In genomic region chr7:112505495-112505894, GRCh38 we compare ENCODE assay signal across 3 cellular contexts.
A peak's percentile ranks its signal among the peaks of the same experiment; 100 is the strongest.
TF ChIP-seq lines count a peak whose summit lies in the region.

No MANE protein-coding gene starts in this region.

TF ChIP-seq in IMR-90, 13 proteins besides CTCF, POLR2A, EP300 and RAD21:
- TF ChIP-seq MAFK (IDR thresholded peaks at IDR 0.05; ENCODE audit: low read depth, low read length) (no peak), CEBPB (IDR thresholded peaks at IDR 0.05; ENCODE audit: low read depth, low read length) (no peak), SMC3 (IDR thresholded peaks at IDR 0.05; ENCODE audit: low read depth, low read length) (no peak), BHLHE40 (IDR thresholded peaks at IDR 0.05; ENCODE audit: low read depth, low read length) (no peak), RCOR1 (IDR thresholded peaks at IDR 0.05; ENCODE audit: insufficient replicate concordance, low read length) (no peak), MXI1 (IDR thresholded peaks at IDR 0.05; ENCODE audit: borderline replicate concordance, low read depth, low read length) (no peak), RFX5 (IDR thresholded peaks at IDR 0.05; ENCODE audit: low read depth, low read length) (no peak), CHD1 (IDR thresholded peaks at IDR 0.05; ENCODE audit: low read depth, low read length) (no peak), MAZ (IDR thresholded peaks at IDR 0.05; ENCODE audit: borderline replicate concordance, low read depth, low read length) (no peak), FOS (IDR thresholded peaks at IDR 0.05; ENCODE audit: low read depth, low read length) (no peak), NFE2L2 (IDR thresholded peaks at IDR 0.05; ENCODE audit: low read depth, low read length) (no peak), ELK1 (IDR thresholded peaks at IDR 0.05; ENCODE audit: borderline replicate concordance, low read depth, low read length) (no peak), USF2 (IDR thresholded peaks at IDR 0.05; ENCODE audit: low read depth, low read length) (no peak)

TF ChIP-seq in K562, 482 proteins besides CTCF, POLR2A, EP300 and RAD21:
- TF ChIP-seq ZNF282 (CRISPR knock-in tag; IDR thresholded peaks at IDR 0.05): no peak
- peak; percentile 50 for TF ChIP-seq DPF2 (IDR thresholded peaks at IDR 0.05)
- no peak for TF ChIP-seq ZNF124 (CRISPR knock-in tag; IDR thresholded peaks at IDR 0.05)
- 0 out of 2 replicates have a peak, but pooled peaks have one; percentile 41 for TF ChIP-seq CBFA2T3 (IDR thresholded peaks at IDR 0.05)
- no peak for TF ChIP-seq FOXP1 (CRISPR knock-in tag; IDR thresholded peaks at IDR 0.05)
- peak; percentile 45; the same call in 1 of the 2 replicates for TF ChIP-seq JUND (IDR thresholded peaks at IDR 0.05; ENCODE audit: borderline replicate concordance, low read depth, low read length)
- peak; percentile 77; the same call in 2 of the 3 replicates for TF ChIP-seq JUND (tag; IDR thresholded peaks at IDR 0.05; ENCODE audit: borderline replicate concordance, low read depth, low read length)
- TF ChIP-seq ZNF431 (CRISPR knock-in tag; IDR thresholded peaks at IDR 0.05): no peak
- peak; percentile 56; the same call in 1 of the 2 replicates for TF ChIP-seq VEZF1 (CRISPR knock-in tag; IDR thresholded peaks at IDR 0.05)
- 0 out of 2 replicates have a peak, but pooled peaks have one; percentile 7 for TF ChIP-seq ZNF316 (IDR thresholded peaks at IDR 0.05)
- TF ChIP-seq SMARCA4 (IDR thresholded peaks at IDR 0.05): 0 out of 2 replicates have a peak, but pooled peaks have one; percentile 24
- TF ChIP-seq TRIM28 (IDR thresholded peaks at IDR 0.05): no peak
- no peak for TF ChIP-seq ZNF239 (CRISPR knock-in tag; IDR thresholded peaks at IDR 0.05)
- peak; percentile 72 for TF ChIP-seq FOSL1 (tag; conservative IDR thresholded peaks at IDR 0.05)
- peak; percentile 50; the same call in 1 of the 2 replicates for TF ChIP-seq ARID1B (IDR thresholded peaks at IDR 0.05)
- 0 out of 2 replicates have a peak, but pooled peaks have one; percentile 39 for TF ChIP-seq ZNF655 (CRISPR knock-in tag; IDR thresholded peaks at IDR 0.05)
- TF ChIP-seq PTBP1 (IDR thresholded peaks at IDR 0.05; ENCODE audit: low read depth, low read length): no peak
- 0 out of 2 replicates have a peak, but pooled peaks have one; percentile 18 for TF ChIP-seq ZNF766 (CRISPR knock-in tag; conservative IDR thresholded peaks at IDR 0.05)
- no peak for TF ChIP-seq SP1 (CRISPR knock-in tag; IDR thresholded peaks at IDR 0.05)
- TF ChIP-seq ZNF644 (tag; IDR thresholded peaks at IDR 0.05; ENCODE audit: low read depth): no peak
- TF ChIP-seq NCOR1 (IDR thresholded peaks at IDR 0.05): 0 out of 2 replicates have a peak, but pooled peaks have one; percentile 13
- peak; percentile 44 for TF ChIP-seq MAFG (tag; conservative IDR thresholded peaks at IDR 0.05)
- TF ChIP-seq C11orf30 (IDR thresholded peaks at IDR 0.05; ENCODE audit: low read depth): peak; percentile 37; the same call in 1 of the 2 replicates

TF ChIP-seq in neural cell, 6 proteins besides CTCF, POLR2A, EP300 and RAD21:
- TF ChIP-seq SMC3 (conservative IDR thresholded peaks at IDR 0.05; ENCODE audit: poor library complexity): peak; percentile 52
- TF ChIP-seq TAF1 (IDR thresholded peaks at IDR 0.05; ENCODE audit: low read depth): no peak
